In genomic region chr20:20489623-20490341, GRCh38 we compare ENCODE assay signal across 13 cellular contexts.
DNase-seq lines count a peak whose midpoint lies in the region; ATAC-seq lines count a peak whose summit lies in the region.
"Had no signal": no experiment of that assay in that cellular context is flagged by ENCODE, and none has a peak within 500 bp of the region (broad histone marks: within the 10 kb centered on the region; RNA-seq: fewer than 3 reads in every experiment).

No MANE protein-coding gene starts in this region.

- peak; percentile 51 to 67 for DNase-seq in NCI-H524 (lab: John Stamatoyannopoulos, UW)
- no peak for DNase-seq in NCI-H524 treated with DMSO at 0.1 percent for 48 hours (lab: John Stamatoyannopoulos, UW)
- DNase-seq in iris pigment epithelial cell (ENCODE audit: low read depth) = peak; percentile 36
- DNase-seq in NCI-H2029 (lab: John Stamatoyannopoulos, UW) = no peak
- DNase-seq in NCI-H748 (lab: John Stamatoyannopoulos, UW; ENCODE audit: unreplicated experiment) = no peak
- DNase-seq: activated naive CD8-positive, alpha-beta T cell treated with anti-CD3 and anti-CD28 coated beads, Interleukin-2, amount 10 ng/mL, durations not matched to agents 7 days and 5 days; GF-D8; kidney glomerular epithelial cell; stimulated activated CD4-positive, alpha-beta T cell treated with anti-CD3 and anti-CD28 coated beads, Interleukin-4, amount 100 ng/mL, for 24 hours; transverse colon had no signal

- ATAC-seq in GM21717 (IDR thresholded peaks at IDR 0.05; ENCODE audit: unreplicated experiment) = peak; percentile 38
- ATAC-seq in HG03378 (IDR thresholded peaks at IDR 0.05; ENCODE audit: unreplicated experiment) = peak; percentile 21
- ATAC-seq in HG02571 (IDR thresholded peaks at IDR 0.05; ENCODE audit: unreplicated experiment) = no peak

Comparison
In these comparisons a context has a peak if more than half of its experiments do, and no peak if none do; other contexts are left out.
1. DNase-seq: peak in NCI-H524 (2 of 2) and iris pigment epithelial cell (single experiment); none in NCI-H524 treated with DMSO at 0.1 percent for 48 hours (single experiment), NCI-H2029 (single experiment) and NCI-H748 (single experiment).